In the genomic region with DNA sequence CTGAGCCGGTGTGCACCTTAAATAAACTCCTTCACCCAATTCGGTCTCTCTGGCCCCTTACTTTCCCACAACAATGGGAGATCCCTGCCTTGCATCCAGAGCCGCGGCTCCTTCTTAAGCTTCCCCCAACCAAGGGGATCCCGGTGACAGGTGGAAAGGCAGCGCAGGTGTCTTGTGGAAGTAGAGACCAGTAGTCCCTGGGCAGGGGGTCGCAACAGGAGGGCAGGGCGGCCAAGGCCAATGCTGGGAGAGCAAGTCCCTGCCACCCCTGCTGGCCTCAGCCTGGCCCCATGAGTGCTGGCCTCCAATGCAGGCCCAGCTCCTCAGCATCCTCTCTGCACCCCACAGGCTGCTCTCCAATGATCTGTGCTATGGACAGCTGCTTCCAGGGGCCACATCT, we compare ENCODE assay signal across 35 cellular contexts. TPM values are rescaled to one million over a fixed set of nuclear protein-coding genes. Genes with fewer than 3 reads are reported as not detected.
"Had no signal": no experiment of that assay in that cellular context is flagged by ENCODE, and none has a peak within 500 bp of the region (broad histone marks: within the 10 kb centered on the region; RNA-seq: fewer than 3 reads in every experiment).

No MANE protein-coding gene starts in this region.

- H3K4me3 ChIP-seq: adrenal gland, body of pancreas, esophagus muscularis mucosa, gastrocnemius medialis, heart left ventricle had no signal

- H3K36me3 Mint-ChIP-seq: activated naive CD8-positive, alpha-beta T cell treated with anti-CD3 and anti-CD28 coated beads for 36 hours; T-cell had no signal

- H3K4me3 Mint-ChIP-seq: activated CD4-positive, alpha-beta memory T cell treated with anti-CD3 and anti-CD28 coated beads, Interleukin-2, amount 10 ng/mL, durations not matched to agents 7 days and 5 days; activated CD4-positive, alpha-beta T cell treated with anti-CD3 and anti-CD28 coated beads, Interleukin-2, amount 10 ng/mL, durations not matched to agents 7 days and 5 days; activated naive CD4-positive, alpha-beta T cell treated with anti-CD3 and anti-CD28 coated beads for 36 hours; activated naive CD4-positive, alpha-beta T cell treated with anti-CD3 and anti-CD28 coated beads, Interleukin-2, amount 50 U/mL, for 24 hours; activated naive CD8-positive, alpha-beta T cell treated with anti-CD3 and anti-CD28 coated beads for 36 hours; activated naive CD8-positive, alpha-beta T cell treated with anti-CD3 and anti-CD28 coated beads, Interleukin-2, amount 50 U/mL, for 24 hours; activated T-cell treated with anti-CD3 and anti-CD28 coated beads, Interleukin-2, amount 50 U/mL, for 4 hours; activated T-helper 17 cell treated with anti-CD3 and anti-CD28 coated beads, Interleukin-2, amount 50 U/mL, for 72 hours; effector memory CD8-positive, alpha-beta T cell; T-cell; T-helper 1 cell treated with Interleukin-12 subunit alpha and Interleukin-12 subunit beta and Interleukin-4 antibody, amounts not matched to agents 30 μg/mL and 1 μg/mL, for 36 hours had no signal

- H3K9me3 ChIP-seq: adrenal gland, body of pancreas, esophagus muscularis mucosa, gastrocnemius medialis, heart left ventricle had no signal

- H3K27ac ChIP-seq: adrenal gland, body of pancreas, esophagus muscularis mucosa, foreskin keratinocyte, gastrocnemius medialis, heart left ventricle, WERI-Rb-1 had no signal

- H3K36me3 ChIP-seq: adrenal gland, esophagus muscularis mucosa, gastrocnemius medialis, heart left ventricle, WERI-Rb-1 had no signal

- H3K27me3 ChIP-seq: adrenal gland, body of pancreas, gastrocnemius medialis, heart left ventricle had no signal

- DNase-seq: activated CD4-positive, alpha-beta memory T cell treated with anti-CD3 and anti-CD28 coated beads, Interleukin-2, amount 10 ng/mL, durations not matched to agents 7 days and 5 days; activated CD4-positive, alpha-beta T cell treated with anti-CD3 and anti-CD28 coated beads for 1 hour; activated CD4-positive, alpha-beta T cell treated with anti-CD3 and anti-CD28 coated beads for 4 hours; activated CD4-positive, alpha-beta T cell treated with anti-CD3 and anti-CD28 coated beads, Interleukin-2, amount 10 ng/mL, durations not matched to agents 7 days and 5 days; activated CD4-positive, alpha-beta T cell treated with anti-CD3 and anti-CD28 coated beads, Interleukin-2, amount 50 U/mL, for 4 hours; activated CD4-positive, CD25-positive, alpha-beta regulatory T cell; activated effector memory CD4-positive, alpha-beta T cell treated with Interleukin-2 at 50 U/mL for 16 hours; activated naive CD4-positive, alpha-beta T cell treated with anti-CD3 and anti-CD28 coated beads for 36 hours; activated naive CD8-positive, alpha-beta T cell treated with anti-CD3 and anti-CD28 coated beads for 36 hours; activated naive CD8-positive, alpha-beta T cell treated with anti-CD3 and anti-CD28 coated beads, Interleukin-2, amount 50 U/mL, for 24 hours; activated T-cell treated with anti-CD3 and anti-CD28 coated beads, Interleukin-2, amount 50 U/mL, for 4 hours; adrenal gland; amygdala; aorta; body of pancreas; caudate nucleus; cortex of kidney; dermis blood vessel endothelial cell; effector CD4-positive, alpha-beta T cell; effector memory CD8-positive, alpha-beta T cell; erythroblast; foreskin keratinocyte; gastrocnemius medialis; glutamatergic neuron; heart left ventricle; T-cell; T1000; WERI-Rb-1 had no signal

- H3K4me1 Mint-ChIP-seq: activated CD4-positive, alpha-beta memory T cell treated with anti-CD3 and anti-CD28 coated beads, Interleukin-2, amount 10 ng/mL, durations not matched to agents 7 days and 5 days; activated CD4-positive, alpha-beta T cell treated with anti-CD3 and anti-CD28 coated beads, Interleukin-2, amount 10 ng/mL, durations not matched to agents 7 days and 5 days; activated naive CD4-positive, alpha-beta T cell treated with anti-CD3 and anti-CD28 coated beads, Interleukin-2, amount 50 U/mL, for 24 hours; activated naive CD8-positive, alpha-beta T cell treated with anti-CD3 and anti-CD28 coated beads for 36 hours; activated naive CD8-positive, alpha-beta T cell treated with anti-CD3 and anti-CD28 coated beads, Interleukin-2, amount 50 U/mL, for 24 hours; activated T-helper 17 cell treated with anti-CD3 and anti-CD28 coated beads, Interleukin-2, amount 50 U/mL, for 72 hours; T-cell had no signal

- H3K27ac Mint-ChIP-seq: activated CD4-positive, alpha-beta memory T cell treated with anti-CD3 and anti-CD28 coated beads, Interleukin-2, amount 10 ng/mL, durations not matched to agents 7 days and 5 days; activated CD4-positive, alpha-beta T cell treated with anti-CD3 and anti-CD28 coated beads, Interleukin-2, amount 10 ng/mL, durations not matched to agents 7 days and 5 days; activated naive CD4-positive, alpha-beta T cell treated with anti-CD3 and anti-CD28 coated beads for 36 hours; activated naive CD4-positive, alpha-beta T cell treated with anti-CD3 and anti-CD28 coated beads, Interleukin-2, amount 50 U/mL, for 24 hours; activated naive CD8-positive, alpha-beta T cell treated with anti-CD3 and anti-CD28 coated beads for 36 hours; activated naive CD8-positive, alpha-beta T cell treated with anti-CD3 and anti-CD28 coated beads, Interleukin-2, amount 50 U/mL, for 24 hours; activated T-helper 17 cell treated with anti-CD3 and anti-CD28 coated beads, Interleukin-2, amount 50 U/mL, for 72 hours; effector memory CD8-positive, alpha-beta T cell; T-cell; T-helper 1 cell treated with Interleukin-12 subunit alpha and Interleukin-12 subunit beta and Interleukin-4 antibody, amounts not matched to agents 30 μg/mL and 1 μg/mL, for 36 hours had no signal

- H3K27me3 Mint-ChIP-seq: activated naive CD4-positive, alpha-beta T cell treated with anti-CD3 and anti-CD28 coated beads, Interleukin-2, amount 50 U/mL, for 24 hours had no signal

- H3K9me3 Mint-ChIP-seq: activated CD4-positive, alpha-beta memory T cell treated with anti-CD3 and anti-CD28 coated beads, Interleukin-2, amount 10 ng/mL, durations not matched to agents 7 days and 5 days; activated naive CD4-positive, alpha-beta T cell treated with anti-CD3 and anti-CD28 coated beads, Interleukin-2, amount 50 U/mL, for 24 hours; activated T-cell treated with anti-CD3 and anti-CD28 coated beads, Interleukin-2, amount 50 U/mL, for 4 hours; effector memory CD8-positive, alpha-beta T cell; T-helper 1 cell treated with Interleukin-12 subunit alpha and Interleukin-12 subunit beta and Interleukin-4 antibody, amounts not matched to agents 30 μg/mL and 1 μg/mL, for 36 hours had no signal

- FAIRE-seq: colon had no signal

- ATAC-seq: activated naive CD8-positive, alpha-beta T cell treated with anti-CD3 and anti-CD28 coated beads, Interleukin-2, amount 50 U/mL, for 24 hours; activated T-cell treated with anti-CD3 and anti-CD28 coated beads, Interleukin-2, amount 50 U/mL, for 4 hours; activated T-helper 17 cell treated with anti-CD3 and anti-CD28 coated beads, Interleukin-2, amount 50 U/mL, for 72 hours; body of pancreas; effector memory CD8-positive, alpha-beta T cell; foreskin keratinocyte; gastrocnemius medialis; heart left ventricle; T-cell had no signal

- H3K4me1 ChIP-seq: adrenal gland, body of pancreas, esophagus muscularis mucosa, foreskin keratinocyte, gastrocnemius medialis, heart left ventricle had no signal

RNA-seq across cellular contexts. Expression of gene SYT12, which starts 7.9 kb away (rescaled TPM):
- total RNA-seq: activated CD4-positive, alpha-beta memory T cell treated with anti-CD3 and anti-CD28 coated beads, Interleukin-2, amount 10 ng/mL, durations not matched to agents 7 days and 5 days; activated CD4-positive, alpha-beta T cell treated with anti-CD3 and anti-CD28 coated beads, Interleukin-2, amount 10 ng/mL, durations not matched to agents 7 days and 5 days; activated naive CD4-positive, alpha-beta T cell treated with anti-CD3 and anti-CD28 coated beads for 36 hours; activated naive CD8-positive, alpha-beta T cell treated with anti-CD3 and anti-CD28 coated beads for 36 hours; T-helper 2 cell treated with Interferon-gamma antibody and Interleukin-4, amounts not matched to agents 100 ng/mL and 5 ng/mL, for 36 hours had no signal

RNA-seq across cellular contexts. Expression of gene C11orf86, which starts 39.9 kb away (rescaled TPM):
- total RNA-seq: activated CD4-positive, alpha-beta memory T cell treated with anti-CD3 and anti-CD28 coated beads, Interleukin-2, amount 10 ng/mL, durations not matched to agents 7 days and 5 days; activated CD4-positive, alpha-beta T cell treated with anti-CD3 and anti-CD28 coated beads, Interleukin-2, amount 10 ng/mL, durations not matched to agents 7 days and 5 days; activated naive CD4-positive, alpha-beta T cell treated with anti-CD3 and anti-CD28 coated beads for 36 hours; activated naive CD8-positive, alpha-beta T cell treated with anti-CD3 and anti-CD28 coated beads for 36 hours; activated T-cell treated with anti-CD3 and anti-CD28 coated beads, Interleukin-2, amount 50 U/mL, for 4 hours; activated T-helper 17 cell treated with anti-CD3 and anti-CD28 coated beads, Interleukin-2, amount 50 U/mL, for 72 hours; aorta; body of pancreas; chondrocyte; dermis blood vessel endothelial cell; esophagus muscularis mucosa; foreskin keratinocyte; gastrocnemius medialis; heart left ventricle; T-cell; T-helper 2 cell treated with Interferon-gamma antibody and Interleukin-4, amounts not matched to agents 100 ng/mL and 5 ng/mL, for 36 hours had no signal
- polyA plus RNA-seq: foreskin keratinocyte, heart left ventricle had no signal

RNA-seq across cellular contexts. Expression of gene RHOD, which starts 41.6 kb away (rescaled TPM):
- total RNA-seq: T-helper 2 cell treated with Interferon-gamma antibody and Interleukin-4, amounts not matched to agents 100 ng/mL and 5 ng/mL, for 36 hours had no signal
